Comparison of ENCODE assay signal across 25 cellular contexts in genomic region chr6:169082817-169083540, GRCh38.
"Had no signal": no experiment of that assay in that cellular context is flagged by ENCODE, and none has a peak within 500 bp of the region (broad histone marks: within the 10 kb centered on the region; RNA-seq: fewer than 3 reads in every experiment).

No MANE protein-coding gene starts in this region.

- H3K36me3 ChIP-seq: gastrocnemius medialis, heart left ventricle, tibial artery, vagina had no signal

- H3K27me3 ChIP-seq: gastrocnemius medialis, heart left ventricle, tibial artery, vagina had no signal

- H3K4me3 ChIP-seq: gastrocnemius medialis, heart left ventricle, tibial artery, vagina had no signal

- H3K36me3 Mint-ChIP-seq: activated CD4-positive, alpha-beta memory T cell treated with anti-CD3 and anti-CD28 coated beads for 36 hours; brain had no signal

- H3K27ac ChIP-seq: gastrocnemius medialis, heart left ventricle, tibial artery, vagina had no signal

- H3K4me3 Mint-ChIP-seq: activated CD4-positive, alpha-beta memory T cell treated with anti-CD3 and anti-CD28 coated beads for 36 hours; activated T-cell treated with anti-CD3 and anti-CD28 coated beads, Interleukin-2, amount 50 U/mL, for 72 hours; brain; nephron; T-helper 1 cell treated with Interleukin-12 subunit alpha and Interleukin-12 subunit beta and Interleukin-4 antibody, amounts not matched to agents 30 μg/mL and 1 μg/mL, for 36 hours had no signal

- DNase-seq: activated CD4-positive, alpha-beta memory T cell treated with anti-CD3 and anti-CD28 coated beads for 36 hours; activated CD4-positive, alpha-beta T cell treated with anti-CD3 and anti-CD28 coated beads for 48 hours; activated gamma-delta T cell; activated naive CD4-positive, alpha-beta T cell treated with anti-CD3 and anti-CD28 coated beads, Interleukin-2, amount 50 U/mL, for 16 hours; activated T-cell treated with anti-CD3 and anti-CD28 coated beads, Interleukin-2, amount 50 U/mL, for 72 hours; aorta; caudate nucleus; dermis blood vessel endothelial cell; effector CD8-positive, alpha-beta T cell; gastrocnemius medialis; heart left ventricle; left ventricle myocardium superior; mammary epithelial cell; midbrain; small intestine; stimulated activated CD8-positive, alpha-beta memory T cell treated with anti-CD3 and anti-CD28 coated beads, Interleukin-4, amount 100 ng/mL, for 48 hours; stimulated activated naive CD4-positive, alpha-beta T cell treated with Interleukin-2 at 50 U/mL for 16 hours; substantia nigra; T1000; tibial artery had no signal

- H3K9me3 Mint-ChIP-seq: activated CD4-positive, alpha-beta memory T cell treated with anti-CD3 and anti-CD28 coated beads for 36 hours had no signal

- H3K27me3 Mint-ChIP-seq: activated CD4-positive, alpha-beta memory T cell treated with anti-CD3 and anti-CD28 coated beads for 36 hours; brain had no signal

- ATAC-seq: activated T-cell treated with anti-CD3 and anti-CD28 coated beads, Interleukin-2, amount 50 U/mL, for 72 hours; gastrocnemius medialis; heart left ventricle; left ventricle myocardium superior; sciatic nerve had no signal

- H3K4me1 ChIP-seq: gastrocnemius medialis, heart left ventricle, vagina had no signal

- H3K27ac Mint-ChIP-seq: activated CD4-positive, alpha-beta memory T cell treated with anti-CD3 and anti-CD28 coated beads for 36 hours; activated T-cell treated with anti-CD3 and anti-CD28 coated beads, Interleukin-2, amount 50 U/mL, for 72 hours; T-helper 1 cell treated with Interleukin-12 subunit alpha and Interleukin-12 subunit beta and Interleukin-4 antibody, amounts not matched to agents 30 μg/mL and 1 μg/mL, for 36 hours had no signal

- H3K9me3 ChIP-seq: gastrocnemius medialis, tibial artery, vagina had no signal
